ENCODE assay signal across 13 cellular contexts in genomic region chr12:124563809-124564208, GRCh38. TPM values are rescaled to one million over a fixed set of nuclear protein-coding genes. Genes with fewer than 3 reads are reported as not detected.
A peak's percentile ranks its signal among the peaks of the same experiment; 100 is the strongest.
DNase-seq lines count a peak whose midpoint lies in the region; ATAC-seq, FAIRE-seq and TF ChIP-seq lines count a peak whose summit lies in the region.
"Had no signal": no experiment of that assay in that cellular context is flagged by ENCODE, and none has a peak within 500 bp of the region (broad histone marks: within the 10 kb centered on the region; RNA-seq: fewer than 3 reads in every experiment).

No MANE protein-coding gene starts in this region.

- H3K36me3 Mint-ChIP-seq in brain: peaks cover 8% of the 10 kb centered on the region
- peaks cover 0 to 3% (median 0%) of the 10 kb centered on the region in 3 donors for H3K36me3 Mint-ChIP-seq in naive thymus-derived CD8-positive, alpha-beta T cell
- H3K36me3 Mint-ChIP-seq: activated CD8-positive, alpha-beta memory T cell treated with anti-CD3 and anti-CD28 coated beads, Interleukin-2, amount 10 ng/mL, durations not matched to agents 7 days and 5 days had no signal

- no peak for TF ChIP-seq CTCF in A549 (IDR thresholded peaks at IDR 0.05)
- TF ChIP-seq CTCF in HEK293 (tag by site-specific recombination; IDR thresholded peaks at IDR 0.05): no peak
- no peak for TF ChIP-seq CTCF in brain (conservative IDR thresholded peaks at IDR 0.05)

- no peak for FAIRE-seq in A549 (lab: Jason Lieb, UNC)
- FAIRE-seq: colon had no signal

- no peak for TF ChIP-seq POLR2A in A549 (IDR thresholded peaks at IDR 0.05; ENCODE audit: low read length)

- H3K4me3 Mint-ChIP-seq in brain: peak overlapping the region; percentile 62 to 98 (median 93)
- peak overlapping the region in 6 of 10 donors; percentile 8 to 88 (median 32) for H3K4me3 Mint-ChIP-seq in naive thymus-derived CD8-positive, alpha-beta T cell
- H3K4me3 Mint-ChIP-seq: activated CD8-positive, alpha-beta memory T cell treated with anti-CD3 and anti-CD28 coated beads, Interleukin-2, amount 10 ng/mL, durations not matched to agents 7 days and 5 days had no signal

- no peak for TF ChIP-seq EP300 in A549 (IDR thresholded peaks at IDR 0.05)

- H3K4me2 ChIP-seq in A549: peak overlapping the region; percentile 92; the same call in 1 of the 3 replicates

- no peak for ATAC-seq in A549
- no peak for ATAC-seq in naive thymus-derived CD8-positive, alpha-beta T cell
- ATAC-seq: activated CD8-positive, alpha-beta memory T cell treated with anti-CD3 and anti-CD28 coated beads, Interleukin-2, amount 10 ng/mL, durations not matched to agents 7 days and 5 days had no signal

- H3K27ac ChIP-seq in A549: peak overlapping the region in 1 of 2 experiments; percentile 99; a peak in 3 of 6 replicates
- no peak overlapping the region for H3K27ac ChIP-seq in HEK293 (ENCODE audit: extremely low read depth, low read depth, low read length)

- H3K9me3 Mint-ChIP-seq in brain: peaks cover 0 to 3% (median 0%) of the 10 kb centered on the region in 5 experiments
- no peaks in the 10 kb centered on the region for H3K9me3 Mint-ChIP-seq in naive thymus-derived CD8-positive, alpha-beta T cell
- H3K9me3 Mint-ChIP-seq: activated naive CD8-positive, alpha-beta T cell treated with anti-CD3 and anti-CD28 coated beads for 36 hours had no signal

- WGBS in A549 (ENCODE audit: missing lambda C conversion rate): 88% methylated on average over 10 of the region's 10 CpGs

- H3K4me1 ChIP-seq in A549: peaks cover 29% of the 10 kb centered on the region
- peaks cover 4% of the 10 kb centered on the region for H3K4me1 ChIP-seq in HEK293 (ENCODE audit: control insufficient read depth, insufficient read depth, low read length)

- CTCF ChIA-PET in A549 (lab: Yijun Ruan, JAX): interaction anchor here (1.2 to 2.3 kb wide), 2 partner anchors 26 to 187 kb away, joined by 3 to 6 read pairs; no protein-coding TSS in a partner anchor
- CTCF ChIA-PET in HEK293 (lab: Yijun Ruan, JAX): interaction anchor here (0.9 kb wide), 1 partner anchor 45 kb away, joined by 4 read pairs; no protein-coding TSS in a partner anchor

- H3K4me3 ChIP-seq in A549 (no peak overlapping the region), HEK293 (ENCODE audit: low read depth, low read length) (no peak overlapping the region)
- H3K4me3 ChIP-seq: testis had no signal

- TF ChIP-seq RAD21 in A549 (conservative IDR thresholded peaks at IDR 0.05 in 1 of 2, IDR thresholded peaks at IDR 0.05 in 1 of 2): no peak

- H3K27me3 Mint-ChIP-seq in brain: peaks cover 6% of the 10 kb centered on the region
- H3K27me3 Mint-ChIP-seq in naive thymus-derived CD8-positive, alpha-beta T cell: no peaks in the 10 kb centered on the region
- H3K27me3 Mint-ChIP-seq: activated CD8-positive, alpha-beta memory T cell treated with anti-CD3 and anti-CD28 coated beads, Interleukin-2, amount 10 ng/mL, durations not matched to agents 7 days and 5 days; activated naive CD8-positive, alpha-beta T cell treated with anti-CD3 and anti-CD28 coated beads for 36 hours had no signal

- H3K4me1 Mint-ChIP-seq in brain: peaks cover 65% of the 10 kb centered on the region
- H3K4me1 Mint-ChIP-seq in naive thymus-derived CD8-positive, alpha-beta T cell: peaks cover 15 to 67% (median 51%) of the 10 kb centered on the region in 4 donors

- POLR2A ChIA-PET in A549 (lab: Yijun Ruan, JAX) (no interaction called here), HEK293 (lab: Yijun Ruan, JAX) (no interaction called here)
- POLR2A ChIA-PET in naive thymus-derived CD8-positive, alpha-beta T cell (lab: Charles Lee): interaction anchor here (1.4 to 2.1 kb wide), 2 partner anchors 9 to 109 kb away, joined by 3 to 5 read pairs; no protein-coding TSS in a partner anchor

- H3K9me3 ChIP-seq in A549 (no peaks in the 10 kb centered on the region), HEK293 (ENCODE audit: control insufficient read depth, insufficient read depth, low read depth, low read length) (no peaks in the 10 kb centered on the region)
- H3K9me3 ChIP-seq: testis had no signal

- no peak for DNase-seq in A549 (ENCODE audit: low read depth in 1 of 2, low spot score in 1 of 2)
- DNase-seq in naive thymus-derived CD8-positive, alpha-beta T cell: no peak
- DNase-seq in foreskin melanocyte: no peak
- DNase-seq in activated effector memory CD4-positive, alpha-beta T cell treated with anti-CD3 and anti-CD28 coated beads, Interleukin-2, amount 50 U/mL, for 16 hours: no peak
- no peak for DNase-seq in GM03348 (ENCODE audit: low spot score)
- DNase-seq in central memory CD4-positive, alpha-beta T cell: no peak
- DNase-seq: activated CD8-positive, alpha-beta memory T cell treated with anti-CD3 and anti-CD28 coated beads, Interleukin-2, amount 10 ng/mL, durations not matched to agents 7 days and 5 days; activated naive CD8-positive, alpha-beta T cell treated with anti-CD3 and anti-CD28 coated beads for 36 hours; NCI-H1092; testis had no signal

- peak overlapping the region in 4 of 5 experiments; percentile 83 to 97 (median 87) for H3K27ac Mint-ChIP-seq in brain
- peak overlapping the region in 2 of 10 donors; percentile 25 to 36 for H3K27ac Mint-ChIP-seq in naive thymus-derived CD8-positive, alpha-beta T cell
- H3K27ac Mint-ChIP-seq: activated CD8-positive, alpha-beta memory T cell treated with anti-CD3 and anti-CD28 coated beads, Interleukin-2, amount 10 ng/mL, durations not matched to agents 7 days and 5 days; activated naive CD8-positive, alpha-beta T cell treated with anti-CD3 and anti-CD28 coated beads for 36 hours had no signal

- H3K36me3 ChIP-seq in HEK293 (ENCODE audit: control insufficient read depth in 2 of 2, insufficient read depth in 1 of 2, low read length in 2 of 2): no peaks in the 10 kb centered on the region

TF ChIP-seq in A549, 52 proteins besides CTCF, POLR2A, EP300 and RAD21 (continues in another document):
- no peak for TF ChIP-seq CBX2 (IDR thresholded peaks at IDR 0.05; ENCODE audit: borderline replicate concordance, low read depth)
- TF ChIP-seq ZC3H11A (IDR thresholded peaks at IDR 0.05): no peak
- no peak for TF ChIP-seq NFE2L2 (conservative IDR thresholded peaks at IDR 0.05; ENCODE audit: low read length)
- no peak for TF ChIP-seq MYC (IDR thresholded peaks at IDR 0.05; ENCODE audit: borderline replicate concordance, low read length)
- no peak for TF ChIP-seq GATA3 (IDR thresholded peaks at IDR 0.05; ENCODE audit: borderline replicate concordance)
- TF ChIP-seq ZFP36 (IDR thresholded peaks at IDR 0.05; ENCODE audit: borderline replicate concordance, partially characterized antibody): peak; percentile 91
- TF ChIP-seq ELK1 (IDR thresholded peaks at IDR 0.05; ENCODE audit: low read depth, low read length): no peak
- TF ChIP-seq KDM1A (IDR thresholded peaks at IDR 0.05; ENCODE audit: low read depth): peak; percentile 98
- 0 out of 2 replicates have a peak, but pooled peaks have one; percentile 38 for TF ChIP-seq ZSCAN20 (CRISPR knock-in tag; IDR thresholded peaks at IDR 0.05)
- TF ChIP-seq HDAC2 (IDR thresholded peaks at IDR 0.05): peak; percentile 90
- no peak for TF ChIP-seq FOSL2 (IDR thresholded peaks at IDR 0.05)
- TF ChIP-seq FOSL2 (CRISPR knock-in tag; IDR thresholded peaks at IDR 0.05): no peak

TF ChIP-seq in HEK293, 187 proteins besides CTCF, POLR2A, EP300 and RAD21 (continues in another document):
- TF ChIP-seq, protein P1, sequence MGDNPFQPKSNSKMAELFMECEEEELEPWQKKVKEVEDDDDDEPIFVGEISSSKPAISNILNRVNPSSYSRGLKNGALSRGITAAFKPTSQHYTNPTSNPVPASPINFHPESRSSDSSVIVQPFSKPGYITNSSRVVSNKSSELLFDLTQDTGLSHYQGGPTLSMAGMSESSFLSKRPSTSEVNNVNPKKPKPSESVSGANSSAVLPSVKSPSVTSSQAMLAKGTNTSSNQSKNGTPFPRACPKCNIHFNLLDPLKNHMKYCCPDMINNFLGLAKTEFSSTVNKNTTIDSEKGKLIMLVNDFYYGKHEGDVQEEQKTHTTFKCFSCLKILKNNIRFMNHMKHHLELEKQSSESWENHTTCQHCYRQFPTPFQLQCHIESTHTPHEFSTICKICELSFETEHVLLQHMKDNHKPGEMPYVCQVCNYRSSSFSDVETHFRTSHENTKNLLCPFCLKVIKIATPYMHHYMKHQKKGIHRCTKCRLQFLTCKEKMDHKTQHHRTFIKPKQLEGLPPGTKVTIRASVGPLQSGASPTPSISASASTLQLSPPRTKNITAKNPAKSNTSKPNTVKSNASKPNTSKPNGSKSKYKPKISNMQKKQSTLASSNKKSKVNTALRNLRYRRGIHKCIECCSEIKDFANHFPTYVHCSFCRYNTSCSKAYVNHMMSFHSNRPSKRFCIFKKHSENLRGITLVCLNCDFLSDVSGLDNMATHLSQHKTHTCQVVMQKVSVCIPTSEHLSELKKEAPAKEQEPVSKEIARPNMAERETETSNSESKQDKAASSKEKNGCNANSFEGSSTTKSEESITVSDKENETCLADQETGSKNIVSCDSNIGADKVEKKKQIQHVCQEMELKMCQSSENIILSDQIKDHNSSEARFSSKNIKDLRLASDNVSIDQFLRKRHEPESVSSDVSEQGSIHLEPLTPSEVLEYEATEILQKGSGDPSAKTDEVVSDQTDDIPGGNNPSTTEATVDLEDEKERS (tag by site-specific recombination; IDR thresholded peaks at IDR 0.05): peak; percentile 38; the same call in 1 of the 2 replicates
- TF ChIP-seq, protein P2, sequence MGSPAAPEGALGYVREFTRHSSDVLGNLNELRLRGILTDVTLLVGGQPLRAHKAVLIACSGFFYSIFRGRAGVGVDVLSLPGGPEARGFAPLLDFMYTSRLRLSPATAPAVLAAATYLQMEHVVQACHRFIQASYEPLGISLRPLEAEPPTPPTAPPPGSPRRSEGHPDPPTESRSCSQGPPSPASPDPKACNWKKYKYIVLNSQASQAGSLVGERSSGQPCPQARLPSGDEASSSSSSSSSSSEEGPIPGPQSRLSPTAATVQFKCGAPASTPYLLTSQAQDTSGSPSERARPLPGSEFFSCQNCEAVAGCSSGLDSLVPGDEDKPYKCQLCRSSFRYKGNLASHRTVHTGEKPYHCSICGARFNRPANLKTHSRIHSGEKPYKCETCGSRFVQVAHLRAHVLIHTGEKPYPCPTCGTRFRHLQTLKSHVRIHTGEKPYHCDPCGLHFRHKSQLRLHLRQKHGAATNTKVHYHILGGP (tag by site-specific recombination; IDR thresholded peaks at IDR 0.05): no peak
- TF ChIP-seq ZNF768 (tag by site-specific recombination; IDR thresholded peaks at IDR 0.05): peak; percentile 99

RNA-seq across cellular contexts. Expression of gene NCOR2, which starts 3.6 kb away (rescaled TPM):
- polyA plus RNA-seq in A549 (2011; rRNA removed): 14.1 and 19.3 TPM in 2 replicates
- polyA plus RNA-seq in A549 (2012; cell fraction: cytosol; rRNA removed): 40.4 and 55.7 TPM in 2 replicates
- 206 and 232 TPM in 2 replicates for polyA plus RNA-seq in A549 (2012; cell fraction: nucleus; rRNA removed)
- 151 to 170 TPM (median 160 TPM) in 3 replicates for polyA plus RNA-seq in A549 (2017; fragmentation: RNase III; extraction: RNeasy Plus Mini Kit Qiagen cat#74134 plus additional on column Dnase treatment)
- polyA minus RNA-seq in A549 (2011; rRNA and poly(A)+ RNA removed): 39.9 and 51.1 TPM in 2 replicates
- polyA plus RNA-seq in brain (ENCODE audit: insufficient read depth, low read depth, low replicate concordance): 78.6 TPM
- 10 to 100 TPM; 86.3 to 86.7 TPM for total RNA-seq in naive thymus-derived CD8-positive, alpha-beta T cell
- 10 to 100 TPM in 1 of 3 donors, 1 to 10 TPM in 2; 2.3 to 18.7 (median 3.5) TPM for polyA plus RNA-seq in naive thymus-derived CD8-positive, alpha-beta T cell
